In genomic region chr12:113361574-113362370, GRCh38 we compare ENCODE assay signal across 1 cellular context.
A peak's percentile ranks its signal among the peaks of the same experiment; 100 is the strongest.
TF ChIP-seq lines count a peak whose summit lies in the region.

No MANE protein-coding gene starts in this region.

TF ChIP-seq in GM12878, 131 proteins besides CTCF, POLR2A, EP300 and RAD21:
- TF ChIP-seq REST (IDR thresholded peaks at IDR 0.05; ENCODE audit: low read depth, low read length) = peak; percentile 29; the same call in 1 of the 2 replicates
- no peak for TF ChIP-seq TCF7 (IDR thresholded peaks at IDR 0.05; ENCODE audit: borderline replicate concordance)
